8 cellular contexts compared by ENCODE assay signal in the genomic region with DNA sequence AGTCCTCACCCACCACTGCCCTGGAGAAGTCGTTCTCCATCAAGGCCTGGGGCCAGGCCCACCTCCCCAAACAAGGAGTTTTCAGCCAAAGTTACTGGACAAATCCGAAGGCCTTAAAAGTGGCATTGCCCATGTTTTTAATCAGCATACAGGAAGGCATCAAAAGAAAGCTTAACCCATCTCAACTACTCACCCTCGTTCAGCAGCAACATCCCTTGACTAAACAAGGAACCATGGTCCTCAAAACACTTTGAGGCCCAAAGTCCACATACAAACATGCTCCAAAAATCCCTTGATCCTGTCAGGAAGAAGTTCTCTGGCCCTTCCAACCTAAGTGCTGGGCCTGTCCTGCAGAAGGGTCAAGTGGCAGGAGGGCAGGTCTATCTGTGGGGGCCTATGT. TPM values are rescaled to one million over a fixed set of nuclear protein-coding genes. Genes with fewer than 3 reads are reported as not detected.
A peak's percentile ranks its signal among the peaks of the same experiment; 100 is the strongest.
DNase-seq lines count a peak whose midpoint lies in the region; ATAC-seq, FAIRE-seq and TF ChIP-seq lines count a peak whose summit lies in the region.

No MANE protein-coding gene starts in this region.

- TF ChIP-seq CTCF in astrocyte (IDR thresholded peaks at IDR 0.05; ENCODE audit: insufficient read depth, low read depth, low read length) (no peak), lower lobe of right lung (IDR thresholded peaks at IDR 0.05) (no peak), tibial artery (IDR thresholded peaks at IDR 0.05) (no peak)

- H3K9me3 ChIP-seq in astrocyte (ENCODE audit: insufficient read depth, low read depth, low read length) (no peaks in the 10 kb centered on the region), lower lobe of right lung (no peaks in the 10 kb centered on the region), tibial artery (no peaks in the 10 kb centered on the region)

- H3K36me3 ChIP-seq in astrocyte (ENCODE audit: insufficient read depth, low read length): peaks cover 2% of the 10 kb centered on the region
- H3K36me3 ChIP-seq in lower lobe of right lung: peaks cover 28% of the 10 kb centered on the region
- H3K36me3 ChIP-seq in tibial artery: peaks cover 0 to 10% (median 0%) of the 10 kb centered on the region in 3 donors

- peak overlapping the region; percentile 95 for H3K4me3 Mint-ChIP-seq in activated T-cell treated with anti-CD3 and anti-CD28 coated beads, Interleukin-2, amount 50 U/mL, for 24 hours
- H3K4me3 Mint-ChIP-seq in astrocyte (ENCODE audit: unreplicated experiment): peak overlapping the region; percentile 97

- peaks cover 57% of the 10 kb centered on the region for H3K36me3 Mint-ChIP-seq in activated T-cell treated with anti-CD3 and anti-CD28 coated beads, Interleukin-2, amount 50 U/mL, for 24 hours (ENCODE audit: low read depth)
- H3K36me3 Mint-ChIP-seq in astrocyte (ENCODE audit: low read depth, unreplicated experiment): peaks cover 10% of the 10 kb centered on the region

- H3K4me3 ChIP-seq in astrocyte (ENCODE audit: insufficient read depth, low read depth, low read length) (peak overlapping the region; percentile 89), lower lobe of right lung (peak overlapping the region; percentile 94), tibial artery (peak overlapping the region; percentile 66 to 84)

- H3K27ac Mint-ChIP-seq in activated T-cell treated with anti-CD3 and anti-CD28 coated beads, Interleukin-2, amount 50 U/mL, for 24 hours: peak overlapping the region; percentile 96
- H3K27ac Mint-ChIP-seq in astrocyte (ENCODE audit: unreplicated experiment): peak overlapping the region; percentile 70

- H3K9ac ChIP-seq in astrocyte (ENCODE audit: low read length): peak overlapping the region; percentile 96

- DNase-seq in activated T-cell treated with anti-CD3 and anti-CD28 coated beads, Interleukin-2, amount 50 U/mL, for 24 hours: no peak
- no peak for DNase-seq in activated T-cell treated with anti-CD3 and anti-CD28 coated beads, Interleukin-2, amount 50 U/mL, for 1 hour
- DNase-seq in astrocyte (ENCODE audit: low read depth) (no peak), lower lobe of right lung (no peak), tibial artery (no peak), NCI-H446 (lab: John Stamatoyannopoulos, UW) (no peak), kidney tubule cell (ENCODE audit: low spot score) (no peak)
- DNase-seq in stimulated activated CD4-positive, alpha-beta T cell treated with anti-CD3 and anti-CD28 coated beads, Interleukin-2, amount 100 ng/mL, for 48 hours: no peak

- no peaks in the 10 kb centered on the region for H3K9me3 Mint-ChIP-seq in activated T-cell treated with anti-CD3 and anti-CD28 coated beads, Interleukin-2, amount 50 U/mL, for 24 hours
- H3K9me3 Mint-ChIP-seq in astrocyte (ENCODE audit: unreplicated experiment): no peaks in the 10 kb centered on the region

- FAIRE-seq in astrocyte (lab: Jason Lieb, UNC): no peak

- peaks cover 76% of the 10 kb centered on the region for H3K4me1 Mint-ChIP-seq in activated T-cell treated with anti-CD3 and anti-CD28 coated beads, Interleukin-2, amount 50 U/mL, for 24 hours (ENCODE audit: low read depth)
- peaks cover 59% of the 10 kb centered on the region for H3K4me1 Mint-ChIP-seq in astrocyte (ENCODE audit: low read depth, unreplicated experiment)

- H3K4me1 ChIP-seq in astrocyte (ENCODE audit: insufficient read depth, low read length) (peaks cover 35% of the 10 kb centered on the region), lower lobe of right lung (peaks cover 78% of the 10 kb centered on the region), tibial artery (peaks cover 0 to 80% (median 73%) of the 10 kb centered on the region in 4 donors)

- ATAC-seq in lower lobe of right lung: no peak

- H3K27me3 ChIP-seq in astrocyte (ENCODE audit: insufficient read depth, low read length): no peaks in the 10 kb centered on the region
- no peaks in the 10 kb centered on the region for H3K27me3 ChIP-seq in lower lobe of right lung (ENCODE audit: low read depth)
- no peaks in the 10 kb centered on the region for H3K27me3 ChIP-seq in tibial artery

- peak overlapping the region; percentile 89 for H3K4me2 ChIP-seq in astrocyte (ENCODE audit: low read length)

- H4K20me1 ChIP-seq in astrocyte (ENCODE audit: insufficient read depth, low read length): peaks cover 63% of the 10 kb centered on the region

- H3K79me2 ChIP-seq in astrocyte (ENCODE audit: insufficient read depth, low read length): peaks cover 66% of the 10 kb centered on the region

- no peak overlapping the region for H2AFZ ChIP-seq in astrocyte (ENCODE audit: low read depth, low read length)

- intact Hi-C loops in lower lobe of right lung (cut with DNase I): no loop called here
- intact Hi-C loops in tibial artery (cut with DNase I; ENCODE audit: low total_unique reads): loop anchor here (10.0 kb wide), 1 partner anchor 89 kb away; no protein-coding TSS in a partner anchor

- H3K27me3 Mint-ChIP-seq in activated T-cell treated with anti-CD3 and anti-CD28 coated beads, Interleukin-2, amount 50 U/mL, for 24 hours: no peaks in the 10 kb centered on the region
- H3K27me3 Mint-ChIP-seq in astrocyte (ENCODE audit: low read depth, unreplicated experiment): no peaks in the 10 kb centered on the region

- H3K27ac ChIP-seq in astrocyte (ENCODE audit: low read depth, low read length) (no peak overlapping the region), lower lobe of right lung (peak overlapping the region; percentile 97), tibial artery (peak overlapping the region; percentile 83 to 97)

RNA-seq across cellular contexts. Expression of gene CAPZB, which starts 1.6 kb away (rescaled TPM):
- total RNA-seq in astrocyte: 458 and 459 TPM in 2 replicates
- total RNA-seq in lower lobe of right lung: 236 TPM
